In the genomic region with DNA sequence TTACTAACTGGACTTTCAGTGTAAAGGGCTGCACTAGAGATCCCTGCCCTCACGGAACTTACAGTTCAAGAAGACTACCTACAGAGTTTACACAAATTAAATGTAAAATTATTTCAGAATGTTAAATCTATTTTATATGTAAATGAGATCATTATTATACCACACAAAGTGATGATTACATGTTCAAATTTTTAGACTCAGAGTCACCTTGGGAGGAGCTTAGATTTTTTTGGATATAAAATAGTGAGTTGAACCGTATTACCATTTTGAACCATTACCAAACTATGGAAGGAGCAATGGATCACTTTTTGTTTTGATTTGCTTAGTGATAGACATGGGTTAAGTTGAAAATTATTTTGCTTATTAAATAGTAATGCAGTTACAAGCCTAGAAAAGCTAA, we compare ENCODE assay signal across 9 cellular contexts. TPM values are rescaled to one million over a fixed set of nuclear protein-coding genes. Genes with fewer than 3 reads are reported as not detected.
DNase-seq lines count a peak whose midpoint lies in the region; ATAC-seq, FAIRE-seq and TF ChIP-seq lines count a peak whose summit lies in the region.
"Had no signal": no experiment of that assay in that cellular context is flagged by ENCODE, and none has a peak within 500 bp of the region (broad histone marks: within the 10 kb centered on the region; RNA-seq: fewer than 3 reads in every experiment).

No MANE protein-coding gene starts in this region.

- TF ChIP-seq POLR2A in esophagus muscularis mucosa (IDR thresholded peaks at IDR 0.05; ENCODE audit: low read depth) = no peak

- no peak for DNase-seq in GM12864 (ENCODE audit: low read depth)
- DNase-seq in SJCRH30 = no peak
- no peak for DNase-seq in esophagus muscularis mucosa (ENCODE audit: extremely low spot score)
- DNase-seq in D341Med (ENCODE audit: low spot score) = no peak
- no peak for DNase-seq in GOT3 (lab: John Stamatoyannopoulos, UW)
- DNase-seq in HTR-8/SVneo (ENCODE audit: insufficient read length, low spot score) = no peak
- DNase-seq: thyroid gland had no signal

- H3K36me3 ChIP-seq in SJCRH30 (peaks cover 48% of the 10 kb centered on the region), esophagus muscularis mucosa (peaks cover 0 to 7% (median 0%) of the 10 kb centered on the region in 4 donors), rectal smooth muscle tissue (ENCODE audit: control insufficient read depth, insufficient read depth, low read length) (no peaks in the 10 kb centered on the region)

- ATAC-seq in HG02852 (IDR thresholded peaks at IDR 0.05; ENCODE audit: unreplicated experiment) = no peak

- no peaks in the 10 kb centered on the region for H3K27me3 ChIP-seq in SJCRH30
- H3K27me3 ChIP-seq in esophagus muscularis mucosa = no peaks in the 10 kb centered on the region
- H3K27me3 ChIP-seq in rectal smooth muscle tissue (ENCODE audit: control insufficient read depth, insufficient read depth, low read length) = no peaks in the 10 kb centered on the region
- H3K27me3 ChIP-seq: thyroid gland had no signal

- intact Hi-C loops in esophagus muscularis mucosa (cut with DNase I) = loop anchor here (5.0 to 10.0 kb wide), 2 partner anchors 74 to 121 kb away; partner anchors contain the start of genes DENND5A and TMEM41B

- H3K4me3 ChIP-seq in GM12864 (ENCODE audit: low read depth, low read length) (peak overlapping the region; percentile 77), SJCRH30 (peak overlapping the region; percentile 87), esophagus muscularis mucosa (peak overlapping the region; percentile 76 to 95 (median 94)), rectal smooth muscle tissue (ENCODE audit: low read length) (peak overlapping the region; percentile 98)

- H3K27ac ChIP-seq in SJCRH30 (no peak overlapping the region), esophagus muscularis mucosa (replicated peaks in 1 of 4) (peak overlapping the region; percentile 93 to 99 (median 96)), rectal smooth muscle tissue (ENCODE audit: low read depth, low read length) (no peak overlapping the region)

- no peaks in the 10 kb centered on the region for H3K9me3 ChIP-seq in SJCRH30 (replicated peaks)
- no peaks in the 10 kb centered on the region for H3K9me3 ChIP-seq in esophagus muscularis mucosa
- H3K9me3 ChIP-seq: thyroid gland had no signal

- FAIRE-seq in HTR-8/SVneo (lab: Jason Lieb, UNC) = no peak

- H3K4me1 ChIP-seq in SJCRH30 = peaks cover 12% of the 10 kb centered on the region; the same call in 1 of the 2 replicates
- H3K4me1 ChIP-seq in esophagus muscularis mucosa = peaks cover 29 to 68% (median 63%) of the 10 kb centered on the region in 4 donors
- peaks cover 6% of the 10 kb centered on the region for H3K4me1 ChIP-seq in rectal smooth muscle tissue (ENCODE audit: control insufficient read depth, insufficient read depth, low read length)

- no peak for TF ChIP-seq EP300 in esophagus muscularis mucosa (IDR thresholded peaks at IDR 0.05)

- WGBS in esophagus muscularis mucosa = 54% methylated on average over 2 of the region's 2 CpGs

- H3K9ac ChIP-seq in rectal smooth muscle tissue (ENCODE audit: low read length) = no peak overlapping the region

- TF ChIP-seq CTCF in GM12864 (IDR thresholded peaks at IDR 0.05; ENCODE audit: low read depth, low read length, missing control alignments) (no peak), esophagus muscularis mucosa (IDR thresholded peaks at IDR 0.05) (no peak)

RNA-seq across cellular contexts. Expression of gene IPO7, which starts 1.6 kb away (rescaled TPM):
- total RNA-seq in SJCRH30 (2014; rRNA removed; shearing (Covaris generic)) = 188 and 204 TPM in 2 replicates
- 100 to 1,000 TPM; 131 to 186 (median 150) TPM for total RNA-seq in esophagus muscularis mucosa

Comparison
In these comparisons a context has a peak if more than half of its experiments do, and no peak if none do; other contexts are left out.
1. H3K27ac ChIP-seq: peak in esophagus muscularis mucosa (4 of 4); none in SJCRH30 (single experiment) and rectal smooth muscle tissue (single experiment).
2. Peak in every context shown above with its lines, with median percentiles within 50 percentile points of each other: H3K4me3 ChIP-seq.